12 cellular contexts compared by ENCODE assay signal in genomic region chr2:95349568-95350319, GRCh38. TPM values are rescaled to one million over a fixed set of nuclear protein-coding genes. Genes with fewer than 3 reads are reported as not detected.
"Had no signal": no experiment of that assay in that cellular context is flagged by ENCODE, and none has a peak within 500 bp of the region (broad histone marks: within the 10 kb centered on the region; RNA-seq: fewer than 3 reads in every experiment).

No MANE protein-coding gene starts in this region.

- H3K27ac ChIP-seq: esophagus muscularis mucosa, pancreas had no signal

- DNase-seq: activated CD4-positive, alpha-beta T cell treated with anti-CD3 and anti-CD28 coated beads, Interleukin-2, amount 10 ng/mL, durations not matched to agents 24 days and 14 days; activated naive CD8-positive, alpha-beta T cell treated with anti-CD3 and anti-CD28 coated beads for 36 hours; activated T-cell treated with anti-CD3 and anti-CD28 coated beads, Interleukin-2, amount 50 U/mL, for 1 hour; cerebellar nuclear complex; immature natural killer cell; mesenchymal stem cell; stimulated activated CD4-positive, alpha-beta T cell treated with anti-CD3 and anti-CD28 coated beads, Interleukin-15, amount 100 ng/mL, for 24 hours; stimulated activated CD4-positive, alpha-beta T cell treated with anti-CD3 and anti-CD28 coated beads, Interleukin-4, amount 100 ng/mL, for 24 hours had no signal

- H3K4me3 ChIP-seq: esophagus muscularis mucosa, pancreas had no signal

- ATAC-seq: pancreas, SK-N-SH treated with all-trans-retinoic acid at 6 μM for 48 hours had no signal

RNA-seq across cellular contexts. Expression of gene KCNIP3, which starts 52.6 kb away (rescaled TPM):
- total RNA-seq: activated B cell treated with CpG ODN at 0.5 μM for 24 hours; activated CD4-positive, alpha-beta T cell treated with anti-CD3 and anti-CD28 coated beads, Interleukin-2, amount 10 ng/mL, durations not matched to agents 24 days and 14 days; activated naive CD8-positive, alpha-beta T cell treated with anti-CD3 and anti-CD28 coated beads for 36 hours had no signal
